Comparison of ENCODE assay signal across 1 cellular context in genomic region chr16:22219389-22220075, GRCh38.
A peak's percentile ranks its signal among the peaks of the same experiment; 100 is the strongest.
TF ChIP-seq lines count a peak whose summit lies in the region.

No MANE protein-coding gene starts in this region.

TF ChIP-seq in SK-N-SH treated with all-trans-retinoic acid at 6 μM for 48 hours, 23 proteins besides CTCF, POLR2A, EP300 and RAD21:
- TF ChIP-seq, protein P1, sequence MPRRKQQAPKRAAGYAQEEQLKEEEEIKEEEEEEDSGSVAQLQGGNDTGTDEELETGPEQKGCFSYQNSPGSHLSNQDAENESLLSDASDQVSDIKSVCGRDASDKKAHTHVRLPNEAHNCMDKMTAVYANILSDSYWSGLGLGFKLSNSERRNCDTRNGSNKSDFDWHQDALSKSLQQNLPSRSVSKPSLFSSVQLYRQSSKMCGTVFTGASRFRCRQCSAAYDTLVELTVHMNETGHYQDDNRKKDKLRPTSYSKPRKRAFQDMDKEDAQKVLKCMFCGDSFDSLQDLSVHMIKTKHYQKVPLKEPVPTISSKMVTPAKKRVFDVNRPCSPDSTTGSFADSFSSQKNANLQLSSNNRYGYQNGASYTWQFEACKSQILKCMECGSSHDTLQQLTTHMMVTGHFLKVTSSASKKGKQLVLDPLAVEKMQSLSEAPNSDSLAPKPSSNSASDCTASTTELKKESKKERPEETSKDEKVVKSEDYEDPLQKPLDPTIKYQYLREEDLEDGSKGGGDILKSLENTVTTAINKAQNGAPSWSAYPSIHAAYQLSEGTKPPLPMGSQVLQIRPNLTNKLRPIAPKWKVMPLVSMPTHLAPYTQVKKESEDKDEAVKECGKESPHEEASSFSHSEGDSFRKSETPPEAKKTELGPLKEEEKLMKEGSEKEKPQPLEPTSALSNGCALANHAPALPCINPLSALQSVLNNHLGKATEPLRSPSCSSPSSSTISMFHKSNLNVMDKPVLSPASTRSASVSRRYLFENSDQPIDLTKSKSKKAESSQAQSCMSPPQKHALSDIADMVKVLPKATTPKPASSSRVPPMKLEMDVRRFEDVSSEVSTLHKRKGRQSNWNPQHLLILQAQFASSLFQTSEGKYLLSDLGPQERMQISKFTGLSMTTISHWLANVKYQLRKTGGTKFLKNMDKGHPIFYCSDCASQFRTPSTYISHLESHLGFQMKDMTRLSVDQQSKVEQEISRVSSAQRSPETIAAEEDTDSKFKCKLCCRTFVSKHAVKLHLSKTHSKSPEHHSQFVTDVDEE (CRISPR knock-in tag; IDR thresholded peaks at IDR 0.05), result no peak
- TF ChIP-seq CREB5 (CRISPR knock-in tag; IDR thresholded peaks at IDR 0.05; ENCODE audit: low read depth), result 0 out of 2 replicates have a peak, but pooled peaks have one; percentile 32
